Comparison of ENCODE assay signal across 10 cellular contexts in the genomic region with DNA sequence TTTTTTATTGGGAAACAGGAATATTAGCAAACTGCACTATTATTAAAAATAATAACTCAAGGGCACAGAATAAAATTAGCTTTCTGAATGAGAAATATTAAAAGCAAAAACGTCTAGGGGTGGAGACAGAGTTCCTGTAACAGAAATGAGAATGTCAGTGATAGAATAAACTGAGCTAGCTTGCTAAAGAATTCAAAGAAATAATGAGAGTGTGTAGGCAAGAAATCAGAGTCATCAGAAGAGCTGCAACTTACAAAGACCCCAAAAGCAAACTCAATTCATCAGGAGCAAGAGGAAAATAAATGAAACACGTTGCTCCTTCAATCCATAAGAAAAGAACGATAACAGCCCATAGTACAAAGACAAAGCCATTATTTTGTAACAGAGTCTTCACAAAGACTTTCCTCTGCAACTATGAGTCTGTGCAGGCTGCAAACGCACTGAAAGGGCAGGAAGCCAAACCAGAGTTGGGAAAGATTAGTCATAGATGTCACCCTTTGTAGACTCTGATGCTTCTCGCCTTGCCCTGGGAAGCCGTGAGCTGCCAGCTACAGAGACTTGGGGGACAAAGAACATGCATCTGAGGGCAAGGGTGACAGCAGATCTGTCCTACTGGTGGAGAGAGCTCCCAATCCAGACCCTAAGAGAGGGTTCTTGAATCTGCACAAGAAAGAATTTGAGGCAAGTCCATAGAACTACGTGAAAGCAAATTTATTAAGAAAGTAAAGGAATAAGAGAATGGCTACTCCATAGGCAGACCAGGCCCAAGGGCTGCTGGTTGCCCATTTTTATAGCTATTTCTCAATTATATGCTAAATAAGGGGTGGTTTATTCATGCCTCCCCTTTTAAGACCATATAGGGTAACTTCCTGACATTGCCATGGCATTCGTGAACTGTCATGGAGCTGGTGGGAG. TPM values are rescaled to one million over a fixed set of nuclear protein-coding genes. Genes with fewer than 3 reads are reported as not detected.
DNase-seq lines count a peak whose midpoint lies in the region; ATAC-seq and TF ChIP-seq lines count a peak whose summit lies in the region.
"Had no signal": no experiment of that assay in that cellular context is flagged by ENCODE, and none has a peak within 500 bp of the region (broad histone marks: within the 10 kb centered on the region; RNA-seq: fewer than 3 reads in every experiment).

No MANE protein-coding gene starts in this region.

- TF ChIP-seq POLR2A in gastroesophageal sphincter (IDR thresholded peaks at IDR 0.05) (no peak), gastrocnemius medialis (IDR thresholded peaks at IDR 0.05) (no peak)

- POLR2A ChIA-PET in naive thymus-derived CD8-positive, alpha-beta T cell (lab: Charles Lee) = no interaction called here

- H3K9me3 ChIP-seq in gastroesophageal sphincter = no peaks in the 10 kb centered on the region
- H3K9me3 ChIP-seq in gastrocnemius medialis = no peaks in the 10 kb centered on the region

- no peak for TF ChIP-seq CTCF in gastroesophageal sphincter (IDR thresholded peaks at IDR 0.05)
- no peak for TF ChIP-seq CTCF in gastrocnemius medialis (IDR thresholded peaks at IDR 0.05 in 4 of 5, conservative IDR thresholded peaks at IDR 0.05 in 1 of 5)

- WGBS in gastroesophageal sphincter (ENCODE audit: low coverage in 1 of 2), 2 donors = 24% methylated on average over 7 to 8 of the region's 8 CpGs

- H3K4me1 Mint-ChIP-seq in activated T-helper 2 cell treated with anti-CD3 and anti-CD28 coated beads, Interferon-gamma antibody, Interleukin-2, Interleukin-4, amounts not matched to agents 10 μg/mL and 5 μg/mL and 100 μg/mL, durations not matched to agents 14 hours and 24 hours and 36 hours (ENCODE audit: low read depth) = no peaks in the 10 kb centered on the region
- peaks cover 0 to 2% (median 0%) of the 10 kb centered on the region in 4 donors for H3K4me1 Mint-ChIP-seq in naive thymus-derived CD8-positive, alpha-beta T cell
- H3K4me1 Mint-ChIP-seq: activated naive CD8-positive, alpha-beta T cell treated with anti-CD3 and anti-CD28 coated beads, Interleukin-2, amount 10 ng/mL, durations not matched to agents 7 days and 5 days had no signal

- intact Hi-C loops in gastrocnemius medialis (cut with DNase I; ENCODE audit: low total_unique reads) = no loop called here
- intact Hi-C loops in activated T-helper 2 cell treated with anti-CD3 and anti-CD28 coated beads, Interferon-gamma antibody, Interleukin-2, Interleukin-4, amounts not matched to agents 10 μg/mL and 5 μg/mL and 100 μg/mL, durations not matched to agents 14 hours and 24 hours and 36 hours (cut with micrococcal nuclease) = no loop called here

- H3K27ac ChIP-seq in gastroesophageal sphincter (peak overlapping the region in 3 of 4 donors; percentile 64 to 71 (median 68)), gastrocnemius medialis (no peak overlapping the region)

- in situ Hi-C loops in SK-MEL-5 (cut with HindIII; ENCODE audit: low pct_unique_long_range_greater_than_20kb, low sequenced_read_pairs) (no loop called here), gastrocnemius medialis (cut with MboI; ENCODE audit: low sequenced_read_pairs in 4 of 4) (no loop called here)

- H3K36me3 Mint-ChIP-seq in activated T-helper 2 cell treated with anti-CD3 and anti-CD28 coated beads, Interferon-gamma antibody, Interleukin-2, Interleukin-4, amounts not matched to agents 10 μg/mL and 5 μg/mL and 100 μg/mL, durations not matched to agents 14 hours and 24 hours and 36 hours (ENCODE audit: low read depth) = no peaks in the 10 kb centered on the region
- peaks cover 0 to 5% (median 3%) of the 10 kb centered on the region in 3 donors for H3K36me3 Mint-ChIP-seq in naive thymus-derived CD8-positive, alpha-beta T cell
- H3K36me3 Mint-ChIP-seq: activated naive CD8-positive, alpha-beta T cell treated with anti-CD3 and anti-CD28 coated beads, Interleukin-2, amount 10 ng/mL, durations not matched to agents 7 days and 5 days had no signal

- ATAC-seq in gastroesophageal sphincter = peak; percentile 92
- ATAC-seq in gastrocnemius medialis = peak in 1 of 2 donors; percentile 44
- no peak for ATAC-seq in HG03025 (IDR thresholded peaks at IDR 0.05; ENCODE audit: low FRiP score, unreplicated experiment)
- ATAC-seq in naive thymus-derived CD8-positive, alpha-beta T cell = no peak

- H3K4me1 ChIP-seq in gastroesophageal sphincter (peaks cover 0 to 22% (median 4%) of the 10 kb centered on the region in 3 donors), gastrocnemius medialis (no peaks in the 10 kb centered on the region)

- no peak overlapping the region for H3K4me3 Mint-ChIP-seq in activated T-helper 2 cell treated with anti-CD3 and anti-CD28 coated beads, Interferon-gamma antibody, Interleukin-2, Interleukin-4, amounts not matched to agents 10 μg/mL and 5 μg/mL and 100 μg/mL, durations not matched to agents 14 hours and 24 hours and 36 hours (ENCODE audit: low read depth)
- no peak overlapping the region for H3K4me3 Mint-ChIP-seq in naive thymus-derived CD8-positive, alpha-beta T cell
- H3K4me3 Mint-ChIP-seq: activated naive CD8-positive, alpha-beta T cell treated with anti-CD3 and anti-CD28 coated beads, Interleukin-2, amount 10 ng/mL, durations not matched to agents 7 days and 5 days had no signal

- no peak overlapping the region for H3K4me3 ChIP-seq in gastroesophageal sphincter
- H3K4me3 ChIP-seq in gastrocnemius medialis = no peak overlapping the region

- no peak overlapping the region for H3K27ac Mint-ChIP-seq in activated T-helper 2 cell treated with anti-CD3 and anti-CD28 coated beads, Interferon-gamma antibody, Interleukin-2, Interleukin-4, amounts not matched to agents 10 μg/mL and 5 μg/mL and 100 μg/mL, durations not matched to agents 14 hours and 24 hours and 36 hours
- no peak overlapping the region for H3K27ac Mint-ChIP-seq in naive thymus-derived CD8-positive, alpha-beta T cell
- H3K27ac Mint-ChIP-seq: activated naive CD8-positive, alpha-beta T cell treated with anti-CD3 and anti-CD28 coated beads, Interleukin-2, amount 10 ng/mL, durations not matched to agents 7 days and 5 days had no signal

- TF ChIP-seq EP300 in gastroesophageal sphincter (IDR thresholded peaks at IDR 0.05) = no peak

- H3K9me3 Mint-ChIP-seq in activated T-helper 2 cell treated with anti-CD3 and anti-CD28 coated beads, Interferon-gamma antibody, Interleukin-2, Interleukin-4, amounts not matched to agents 10 μg/mL and 5 μg/mL and 100 μg/mL, durations not matched to agents 14 hours and 24 hours and 36 hours = peaks cover 4% of the 10 kb centered on the region
- H3K9me3 Mint-ChIP-seq in naive thymus-derived CD8-positive, alpha-beta T cell = peaks cover 0 to 29% (median 4%) of the 10 kb centered on the region in 9 donors

- peak; percentile 74 for DNase-seq in GM03348 (ENCODE audit: low spot score)
- DNase-seq in SK-MEL-5 (ENCODE audit: low read depth, low spot score) = peak; percentile 27
- DNase-seq in gastrocnemius medialis = peak; percentile 28 to 35
- no peak for DNase-seq in activated T-helper 2 cell treated with anti-CD3 and anti-CD28 coated beads, Interferon-gamma antibody, Interleukin-2, Interleukin-4, amounts not matched to agents 10 μg/mL and 5 μg/mL and 100 μg/mL, durations not matched to agents 14 hours and 24 hours and 36 hours (ENCODE audit: low spot score)
- DNase-seq in naive thymus-derived CD8-positive, alpha-beta T cell = no peak
- no peak for DNase-seq in DMS79 treated with DMSO at 0.1 percent for 48 hours (lab: John Stamatoyannopoulos, UW)
- DNase-seq: activated naive CD8-positive, alpha-beta T cell treated with anti-CD3 and anti-CD28 coated beads, Interleukin-2, amount 10 ng/mL, durations not matched to agents 7 days and 5 days; NCI-H2081 had no signal

- H3K27me3 Mint-ChIP-seq in activated T-helper 2 cell treated with anti-CD3 and anti-CD28 coated beads, Interferon-gamma antibody, Interleukin-2, Interleukin-4, amounts not matched to agents 10 μg/mL and 5 μg/mL and 100 μg/mL, durations not matched to agents 14 hours and 24 hours and 36 hours (ENCODE audit: low read depth) = peaks cover 13% of the 10 kb centered on the region
- H3K27me3 Mint-ChIP-seq in naive thymus-derived CD8-positive, alpha-beta T cell = peaks cover 0 to 13% (median 7%) of the 10 kb centered on the region in 5 donors

- H3K27me3 ChIP-seq in gastroesophageal sphincter = no peaks in the 10 kb centered on the region
- H3K27me3 ChIP-seq in gastrocnemius medialis = no peaks in the 10 kb centered on the region

- H3K36me3 ChIP-seq in gastroesophageal sphincter (no peaks in the 10 kb centered on the region), gastrocnemius medialis (no peaks in the 10 kb centered on the region)

RNA-seq across cellular contexts. Expression of gene SHC3, which starts 40.8 kb away (rescaled TPM):
- total RNA-seq in SK-MEL-5 (2014; rRNA removed; shearing (Covaris generic)) = 0.03 TPM in 1 of 2 replicates, not detected in the other
- polyA plus RNA-seq in SK-MEL-5 (2015; cell fraction: cytosol; rRNA removed) = not detected in 2 replicates
- polyA plus RNA-seq in SK-MEL-5 (2015; cell fraction: nucleus; rRNA removed) = not detected in 2 replicates
- total RNA-seq in gastroesophageal sphincter = 1 to 10 TPM; 2.3 to 4.9 (median 4.8) TPM
- under 1 TPM in 3 of 4 donors, not detected in 1; 0.09 to 0.29 (median 0.15) TPM for total RNA-seq in gastrocnemius medialis
- not detected in 2 replicates for total RNA-seq in activated T-helper 2 cell treated with anti-CD3 and anti-CD28 coated beads, Interferon-gamma antibody, Interleukin-2, Interleukin-4, amounts not matched to agents 10 μg/mL and 5 μg/mL and 100 μg/mL, durations not matched to agents 14 hours and 24 hours and 36 hours
- under 1 TPM; 0.11 to 0.42 TPM for total RNA-seq in naive thymus-derived CD8-positive, alpha-beta T cell
- polyA plus RNA-seq in naive thymus-derived CD8-positive, alpha-beta T cell = not detected
- total RNA-seq: activated naive CD8-positive, alpha-beta T cell treated with anti-CD3 and anti-CD28 coated beads, Interleukin-2, amount 10 ng/mL, durations not matched to agents 7 days and 5 days had no signal

Comparison
In these comparisons a context has a peak if more than half of its experiments do, and no peak if none do; other contexts are left out.
1. DNase-seq: peak in GM03348 (single experiment), SK-MEL-5 (single experiment) and gastrocnemius medialis (2 of 2); none in activated T-helper 2 cell treated with anti-CD3 and anti-CD28 coated beads, Interferon-gamma antibody, Interleukin-2, Interleukin-4, amounts not matched to agents 10 μg/mL and 5 μg/mL and 100 μg/mL, durations not matched to agents 14 hours and 24 hours and 36 hours (single experiment), naive thymus-derived CD8-positive, alpha-beta T cell (0 of 10) and DMS79 treated with DMSO at 0.1 percent for 48 hours (single experiment).
2. H3K27ac ChIP-seq: peak in gastroesophageal sphincter (3 of 4); none in gastrocnemius medialis (0 of 4).